25 cellular contexts compared by ENCODE assay signal in the genomic region with DNA sequence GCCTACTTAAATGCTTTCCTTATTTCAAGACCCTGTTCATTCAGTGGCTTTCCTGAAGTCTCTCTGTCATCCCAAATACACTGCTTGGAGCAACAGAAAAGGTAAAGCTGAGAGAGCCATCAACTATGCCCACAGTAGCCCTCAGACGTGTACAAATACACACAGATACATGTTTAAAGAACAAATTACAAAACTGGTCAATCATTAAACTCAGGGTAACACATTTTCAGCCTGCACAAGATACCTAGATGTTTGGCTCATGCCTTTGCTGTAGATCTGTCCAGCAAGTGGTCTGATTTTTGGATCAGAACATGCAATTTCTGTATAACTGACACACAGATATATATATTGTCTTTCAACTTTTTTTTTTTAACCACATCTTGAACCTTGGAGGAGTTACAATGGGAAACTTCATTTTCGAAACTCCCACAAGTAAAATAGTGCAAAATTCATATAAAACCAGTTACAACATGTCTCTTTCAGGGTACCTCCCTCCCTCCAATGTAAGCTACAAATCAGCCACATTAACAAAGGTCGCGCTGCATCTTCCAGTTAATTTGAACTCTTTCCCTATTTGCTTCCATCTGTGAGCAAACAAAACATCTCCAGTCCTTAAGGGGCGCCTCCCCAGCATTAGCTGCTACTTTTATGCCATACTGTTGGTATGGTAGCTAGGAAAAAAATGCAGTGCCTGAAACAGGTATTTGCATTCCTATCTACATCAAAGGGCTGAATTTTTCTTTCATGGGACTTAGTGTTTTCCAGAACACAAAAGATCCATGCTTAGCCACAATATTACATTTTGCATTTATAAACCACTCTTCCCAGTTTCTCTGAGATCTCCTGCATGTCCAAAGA.
DNase-seq lines count a peak whose midpoint lies in the region; TF ChIP-seq lines count a peak whose summit lies in the region.
"Had no signal": no experiment of that assay in that cellular context is flagged by ENCODE, and none has a peak within 500 bp of the region (broad histone marks: within the 10 kb centered on the region; RNA-seq: fewer than 3 reads in every experiment).

No MANE protein-coding gene starts in this region.

- H3K79me2 ChIP-seq in neural cell (replicated peaks; ENCODE audit: insufficient read depth, low read length) (no peaks in the 10 kb centered on the region), smooth muscle cell (ENCODE audit: low read depth) (no peaks in the 10 kb centered on the region), mammary epithelial cell (ENCODE audit: insufficient read depth, low read length) (no peaks in the 10 kb centered on the region)

- TF ChIP-seq EP300 in neural cell (conservative IDR thresholded peaks at IDR 0.05; ENCODE audit: poor library complexity, severe bottlenecking): no peak

- WGBS in HUES64: 70% methylated on average over 5 of the region's 5 CpGs
- WGBS in smooth muscle cell (ENCODE audit: low lambda C conversion rate): 59% methylated on average over 5 of the region's 5 CpGs
- 22% methylated on average over 5 of the region's 5 CpGs for WGBS in mammary epithelial cell (ENCODE audit: low coverage, missing lambda C conversion rate)

- no peak overlapping the region for H3K4me3 ChIP-seq in HUES64 (ENCODE audit: low read length)
- peak overlapping the region; percentile 37 for H3K4me3 ChIP-seq in endocrine pancreas (ENCODE audit: control insufficient read depth, insufficient read depth, low read length)
- peak overlapping the region; percentile 56 for H3K4me3 ChIP-seq in neural cell (ENCODE audit: low read length)
- H3K4me3 ChIP-seq in smooth muscle cell: no peak overlapping the region
- H3K4me3 ChIP-seq in mammary epithelial cell (replicated peaks in 1 of 3; ENCODE audit: insufficient read depth in 1 of 3, low read depth in 2 of 3, low read length in 3 of 3): no peak overlapping the region
- H3K4me3 ChIP-seq: BLaER1, breast epithelium, gastroesophageal sphincter, Peyer's patch, transverse colon had no signal

- TF ChIP-seq RAD21 in neural cell (conservative IDR thresholded peaks at IDR 0.05): no peak

- H3K36me3 ChIP-seq in HUES64 (ENCODE audit: insufficient read depth, low read length) (no peaks in the 10 kb centered on the region), endocrine pancreas (ENCODE audit: control insufficient read depth, insufficient read depth, low read length) (no peaks in the 10 kb centered on the region), neural cell (ENCODE audit: insufficient read depth, low read length) (no peaks in the 10 kb centered on the region), smooth muscle cell (ENCODE audit: low read depth) (no peaks in the 10 kb centered on the region), mammary epithelial cell (ENCODE audit: insufficient read depth, low read length) (no peaks in the 10 kb centered on the region)
- H3K36me3 ChIP-seq: BLaER1, breast epithelium, gastroesophageal sphincter, Peyer's patch, transverse colon, WERI-Rb-1 had no signal

- H3K4me1 ChIP-seq in HUES64 (ENCODE audit: insufficient read depth, low read length) (peaks cover 18% of the 10 kb centered on the region), endocrine pancreas (ENCODE audit: control insufficient read depth, insufficient read depth, low read length) (peaks cover 30% of the 10 kb centered on the region), smooth muscle cell (ENCODE audit: low read depth) (peaks cover 13% of the 10 kb centered on the region), mammary epithelial cell (ENCODE audit: insufficient read depth, low read length) (no peaks in the 10 kb centered on the region)
- H3K4me1 ChIP-seq: BLaER1, breast epithelium, gastroesophageal sphincter, Peyer's patch, transverse colon had no signal

- H3K9ac ChIP-seq in HUES64 (ENCODE audit: low read depth, low read length) (no peak overlapping the region), endocrine pancreas (ENCODE audit: control insufficient read depth, insufficient read depth, low read length) (no peak overlapping the region), neural cell (ENCODE audit: low read length) (peak overlapping the region; percentile 59), smooth muscle cell (ENCODE audit: low read depth) (no peak overlapping the region), mammary epithelial cell (ENCODE audit: insufficient read depth, low read length) (no peak overlapping the region)
- H3K9ac ChIP-seq: BLaER1 had no signal

- no TSS peak for BruUV-seq in mammary epithelial cell (replicated peaks; lab: Mats Ljungman, UMichigan)

- H3K9me3 ChIP-seq in HUES64 (ENCODE audit: insufficient read depth, low read depth, low read length) (no peaks in the 10 kb centered on the region), endocrine pancreas (ENCODE audit: control insufficient read depth, low read length) (no peaks in the 10 kb centered on the region), neural cell (ENCODE audit: low read length) (no peaks in the 10 kb centered on the region), smooth muscle cell (replicated peaks; ENCODE audit: low read depth) (no peaks in the 10 kb centered on the region), mammary epithelial cell (replicated peaks; ENCODE audit: insufficient read depth, low read length) (no peaks in the 10 kb centered on the region)
- H3K9me3 ChIP-seq: BLaER1, breast epithelium, gastroesophageal sphincter, Peyer's patch, transverse colon had no signal

- H2AFZ ChIP-seq in neural cell (ENCODE audit: low read depth, low read length) (no peak overlapping the region), smooth muscle cell (ENCODE audit: low read depth) (no peak overlapping the region), mammary epithelial cell (ENCODE audit: low read depth, low read length) (no peak overlapping the region)

- CTCF ChIA-PET in mammary epithelial cell (lab: Charles Lee; ENCODE audit: low non-redundant PET): no interaction called here

- in situ Hi-C loops in mammary epithelial cell (cut with MboI; ENCODE audit: low sequenced_read_pairs in 2 of 2): no loop called here

- peak; percentile 60 for DNase-seq in NCI-H2171 (lab: John Stamatoyannopoulos, UW)
- no peak for DNase-seq in effector CD8-positive, alpha-beta T cell (lab: John Stamatoyannopoulos, UW)
- DNase-seq in smooth muscle cell (lab: John Stamatoyannopoulos, UW; ENCODE audit: unreplicated experiment): no peak
- DNase-seq in mammary epithelial cell: no peak
- DNase-seq: activated CD4-positive, alpha-beta T cell treated with anti-CD3 and anti-CD28 coated beads for 48 hours; activated T-cell treated with anti-CD3 and anti-CD28 coated beads for 4 hours; amniotic stem cell; DND-41; GF-D8; Kasumi-1; naive thymus-derived CD8-positive, alpha-beta T cell; NCI-H774; Peyer's patch; SIG-M5; stimulated activated CD4-positive, alpha-beta T cell treated with anti-CD3 and anti-CD28 coated beads, Interleukin-15, amount 100 ng/mL, for 24 hours; SW 1271; T-helper 9 cell; transverse colon; WERI-Rb-1 had no signal

- H4K20me1 ChIP-seq in neural cell (ENCODE audit: insufficient read depth) (no peaks in the 10 kb centered on the region), smooth muscle cell (ENCODE audit: low read depth) (no peaks in the 10 kb centered on the region), mammary epithelial cell (ENCODE audit: insufficient read depth, low read length) (no peaks in the 10 kb centered on the region)
- H4K20me1 ChIP-seq: BLaER1 had no signal

- H3K9me2 ChIP-seq in neural cell (ENCODE audit: insufficient read depth, low read length): no peaks in the 10 kb centered on the region

- H3K4me2 ChIP-seq in neural cell (ENCODE audit: low read length): peak overlapping the region; percentile 67
- no peak overlapping the region for H3K4me2 ChIP-seq in smooth muscle cell
- H3K4me2 ChIP-seq in mammary epithelial cell (ENCODE audit: insufficient read depth, low read depth, low read length): no peak overlapping the region
- H3K4me2 ChIP-seq: BLaER1 had no signal

- TF ChIP-seq CTCF in neural cell (IDR thresholded peaks at IDR 0.05; ENCODE audit: poor library complexity, severe bottlenecking) (no peak), smooth muscle cell (IDR thresholded peaks at IDR 0.05; ENCODE audit: borderline replicate concordance, insufficient read depth, poor library complexity, severe bottlenecking) (no peak), mammary epithelial cell (conservative IDR thresholded peaks at IDR 0.05 in 1 of 2, IDR thresholded peaks at IDR 0.05 in 1 of 2; ENCODE audit: extremely low read depth in 1 of 2, insufficient read depth in 1 of 2, low read depth in 1 of 2, low read length in 2 of 2) (no peak)

- H3K27me3 ChIP-seq in HUES64 (ENCODE audit: insufficient read depth, low read length) (no peaks in the 10 kb centered on the region), endocrine pancreas (ENCODE audit: control insufficient read depth, insufficient read depth, low read length) (no peaks in the 10 kb centered on the region), neural cell (ENCODE audit: insufficient read depth, low read depth, low read length) (no peaks in the 10 kb centered on the region), smooth muscle cell (ENCODE audit: low read depth) (no peaks in the 10 kb centered on the region), mammary epithelial cell (ENCODE audit: insufficient read depth, low read length) (no peaks in the 10 kb centered on the region)
- H3K27me3 ChIP-seq: BLaER1, breast epithelium, gastroesophageal sphincter, Peyer's patch, transverse colon had no signal

- dilution Hi-C loops in mammary epithelial cell (cut with HindIII; ENCODE audit: low sequenced_read_pairs): no loop called here

- H3K27ac ChIP-seq in HUES64 (ENCODE audit: low read depth, low read length) (peak overlapping the region; percentile 37; the same call in 1 of the 2 replicates), neural cell (ENCODE audit: low read length) (peak overlapping the region; percentile 92), smooth muscle cell (ENCODE audit: low read depth) (no peak overlapping the region), mammary epithelial cell (ENCODE audit: insufficient read depth, low read depth, low read length) (no peak overlapping the region)
- H3K27ac ChIP-seq: BLaER1, breast epithelium, gastroesophageal sphincter, Peyer's patch, transverse colon, WERI-Rb-1 had no signal

- intact Hi-C loops in mammary epithelial cell (cut with micrococcal nuclease): no loop called here

- peaks cover 3% of the 10 kb centered on the region for H3F3A ChIP-seq in neural cell (ENCODE audit: insufficient read depth, low read length, poor library complexity, severe bottlenecking)
- H3F3A ChIP-seq in smooth muscle cell (ENCODE audit: low read depth): no peaks in the 10 kb centered on the region

TF ChIP-seq in neural cell, 6 proteins besides CTCF, POLR2A, EP300 and RAD21 (continues in another document):
- TF ChIP-seq TAF1 (IDR thresholded peaks at IDR 0.05; ENCODE audit: low read depth): no peak

Comparison
In these comparisons a context has a peak if more than half of its experiments do, and no peak if none do; other contexts are left out.
1. H3K27ac ChIP-seq: peak in HUES64 (single experiment) and neural cell (single experiment); none in smooth muscle cell (single experiment) and mammary epithelial cell (single experiment).
2. H3K4me3 ChIP-seq: peak in endocrine pancreas (single experiment) and neural cell (single experiment); none in HUES64 (single experiment), smooth muscle cell (single experiment) and mammary epithelial cell (0 of 3).